ENCODE assay signal across 8 cellular contexts in genomic region chr7:107660381-107661080, GRCh38. TPM values are rescaled to one million over a fixed set of nuclear protein-coding genes. Genes with fewer than 3 reads are reported as not detected.
A peak's percentile ranks its signal among the peaks of the same experiment; 100 is the strongest.
DNase-seq lines count a peak whose midpoint lies in the region; ATAC-seq and TF ChIP-seq lines count a peak whose summit lies in the region.

TSS of gene SLC26A4 (plus strand) at chr7:107660828. CDS start at chr7:107661642, 814 bp downstream.

- H3K27me3 ChIP-seq in RWPE2 (ENCODE audit: insufficient read depth, poor library complexity, severe bottlenecking): peaks cover 35% of the 10 kb centered on the region
- H3K27me3 ChIP-seq in colonic mucosa: peaks cover 26% of the 10 kb centered on the region
- peaks cover 34% of the 10 kb centered on the region for H3K27me3 ChIP-seq in mesendoderm (ENCODE audit: insufficient read depth, low read length, poor library complexity)
- no peaks in the 10 kb centered on the region for H3K27me3 ChIP-seq in thoracic aorta (replicated peaks; ENCODE audit: insufficient read depth)

- TF ChIP-seq CTCF in RWPE2 (IDR thresholded peaks at IDR 0.05; ENCODE audit: poor library complexity, severe bottlenecking) (no peak), colonic mucosa (IDR thresholded peaks at IDR 0.05) (no peak), thoracic aorta (IDR thresholded peaks at IDR 0.05) (no peak)

- no peak within 1 kb of the TSS for H3K18ac ChIP-seq in mesendoderm (ENCODE audit: low read length)

- no peak within 1 kb of the TSS for H3K4ac ChIP-seq in mesendoderm (ENCODE audit: low read depth, low read length)

- intact Hi-C loops in colonic mucosa (cut with DNase I): no loop called here

- no peaks in the 10 kb centered on the region for H3K79me2 ChIP-seq in mesendoderm (ENCODE audit: control insufficient read depth, insufficient read depth, low read length)

- peak; percentile 46 for ATAC-seq in GM21423 (IDR thresholded peaks at IDR 0.05; ENCODE audit: unreplicated experiment)
- ATAC-seq in RWPE2 (ENCODE audit: low read depth): no peak
- no peak for ATAC-seq in thoracic aorta (ENCODE audit: insufficient number of reproducible peaks, low FRiP score, low read depth)

- H4K8ac ChIP-seq in mesendoderm (ENCODE audit: low read depth, low read length): no peak within 1 kb of the TSS

- H3K79me1 ChIP-seq in mesendoderm (ENCODE audit: low read length): no peaks in the 10 kb centered on the region

- H3K4me2 ChIP-seq in mesendoderm (ENCODE audit: low read length): peak within 1 kb of the TSS; percentile 73

- no peak within 1 kb of the TSS for H2AK5ac ChIP-seq in mesendoderm (ENCODE audit: low read length)

- H2BK5ac ChIP-seq in mesendoderm (ENCODE audit: low read length): no peak within 1 kb of the TSS

- no peaks in the 10 kb centered on the region for H3K36me3 ChIP-seq in RWPE2 (ENCODE audit: low read depth)
- no peaks in the 10 kb centered on the region for H3K36me3 ChIP-seq in colonic mucosa
- H3K36me3 ChIP-seq in mesendoderm (ENCODE audit: control insufficient read depth, insufficient read depth, low read length): no peaks in the 10 kb centered on the region
- no peaks in the 10 kb centered on the region for H3K36me3 ChIP-seq in thoracic aorta

- H3K56ac ChIP-seq in mesendoderm (ENCODE audit: low read length): no peak within 1 kb of the TSS

- no CpG with 5 or more reads among the region's 37 CpGs for WGBS in mesendoderm (ENCODE audit: extremely low coverage, insufficient coverage, low lambda C conversion rate)

- H3K27ac ChIP-seq in RWPE2 (ENCODE audit: poor library complexity, severe bottlenecking) (no peak within 1 kb of the TSS), colonic mucosa (no peak within 1 kb of the TSS), mesendoderm (ENCODE audit: low read depth, low read length) (no peak within 1 kb of the TSS), thoracic aorta (no peak within 1 kb of the TSS), caudate nucleus (ENCODE audit: low read depth, low read length) (no peak within 1 kb of the TSS)

- H3K23ac ChIP-seq in mesendoderm (ENCODE audit: low read length): no peak within 1 kb of the TSS

- DNase-seq in AG20443 (ENCODE audit: low spot score) (peak; percentile 20), RWPE2 (ENCODE audit: low spot score) (no peak), colonic mucosa (no peak), mesendoderm (peak; percentile 55), thoracic aorta (ENCODE audit: low spot score) (no peak), caudate nucleus (lab: John Stamatoyannopoulos, UW) (no peak), HPDE6-E6E7 (ENCODE audit: extremely low spot score) (no peak)

- H3K4me3 ChIP-seq in RWPE2 (ENCODE audit: severe bottlenecking) (peak within 1 kb of the TSS; percentile 31), colonic mucosa (peak within 1 kb of the TSS; percentile 41), mesendoderm (ENCODE audit: low read length) (no peak within 1 kb of the TSS), thoracic aorta (peak within 1 kb of the TSS; percentile 73)

- H3K9ac ChIP-seq in colonic mucosa (ENCODE audit: low read depth in 2 of 2, low read length in 2 of 2) (no peak within 1 kb of the TSS), mesendoderm (ENCODE audit: low read length) (no peak within 1 kb of the TSS)

- H3K4me1 ChIP-seq in RWPE2 (ENCODE audit: insufficient read depth, poor library complexity, severe bottlenecking): peaks cover 3% of the 10 kb centered on the region
- peaks cover 8% of the 10 kb centered on the region for H3K4me1 ChIP-seq in colonic mucosa
- no peaks in the 10 kb centered on the region for H3K4me1 ChIP-seq in mesendoderm (ENCODE audit: control insufficient read depth, low read depth, low read length)
- peaks cover 7 to 16% of the 10 kb centered on the region in 2 donors for H3K4me1 ChIP-seq in thoracic aorta (ENCODE audit: control insufficient read depth in 1 of 2, low read depth in 2 of 2)

- H4K5ac ChIP-seq in mesendoderm (ENCODE audit: low read length): no peak within 1 kb of the TSS

- no peak within 1 kb of the TSS for H2BK15ac ChIP-seq in mesendoderm (replicated peaks; ENCODE audit: low read depth)

- H3K9me3 ChIP-seq in RWPE2 (ENCODE audit: severe bottlenecking) (no peaks in the 10 kb centered on the region), colonic mucosa (no peaks in the 10 kb centered on the region), thoracic aorta (no peaks in the 10 kb centered on the region)

- no peak within 1 kb of the TSS for H2BK120ac ChIP-seq in mesendoderm (ENCODE audit: low read depth, low read length)

RNA-seq across cellular contexts. Expression of gene SLC26A4, which starts in this region (rescaled TPM):
- total RNA-seq in colonic mucosa (under 1 TPM; 0.32 to 0.59 TPM), thoracic aorta (1 to 10 TPM in 1 of 2 donors, under 1 TPM in 1; 0.81 to 1.5 TPM)
- 0.01 TPM for polyA plus RNA-seq in mesendoderm (2013, experiment 1 of 2)
- 0.04 TPM for polyA plus RNA-seq in mesendoderm (2013, experiment 2 of 2)

Comparison
In these comparisons a context has a peak if more than half of its experiments do, and no peak if none do; other contexts are left out.
1. DNase-seq: peak in AG20443 (single experiment) and mesendoderm (single experiment); none in RWPE2 (single experiment), colonic mucosa (single experiment), thoracic aorta (single experiment), caudate nucleus (0 of 61) and HPDE6-E6E7 (single experiment).